In genomic region chr15:101167791-101168462, GRCh38 we compare ENCODE assay signal across 1 cellular context.
TF ChIP-seq lines count a peak whose summit lies in the region.

No MANE protein-coding gene starts in this region.

TF ChIP-seq in K562, 482 proteins besides CTCF, POLR2A, EP300 and RAD21 (continued from another document and continues in another):
- TF ChIP-seq, protein P1, sequence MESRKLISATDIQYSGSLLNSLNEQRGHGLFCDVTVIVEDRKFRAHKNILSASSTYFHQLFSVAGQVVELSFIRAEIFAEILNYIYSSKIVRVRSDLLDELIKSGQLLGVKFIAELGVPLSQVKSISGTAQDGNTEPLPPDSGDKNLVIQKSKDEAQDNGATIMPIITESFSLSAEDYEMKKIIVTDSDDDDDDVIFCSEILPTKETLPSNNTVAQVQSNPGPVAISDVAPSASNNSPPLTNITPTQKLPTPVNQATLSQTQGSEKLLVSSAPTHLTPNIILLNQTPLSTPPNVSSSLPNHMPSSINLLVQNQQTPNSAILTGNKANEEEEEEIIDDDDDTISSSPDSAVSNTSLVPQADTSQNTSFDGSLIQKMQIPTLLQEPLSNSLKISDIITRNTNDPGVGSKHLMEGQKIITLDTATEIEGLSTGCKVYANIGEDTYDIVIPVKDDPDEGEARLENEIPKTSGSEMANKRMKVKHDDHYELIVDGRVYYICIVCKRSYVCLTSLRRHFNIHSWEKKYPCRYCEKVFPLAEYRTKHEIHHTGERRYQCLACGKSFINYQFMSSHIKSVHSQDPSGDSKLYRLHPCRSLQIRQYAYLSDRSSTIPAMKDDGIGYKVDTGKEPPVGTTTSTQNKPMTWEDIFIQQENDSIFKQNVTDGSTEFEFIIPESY (CRISPR knock-in tag; IDR thresholded peaks at IDR 0.05), result 0 out of 2 replicates have a peak, but pooled peaks have one; percentile 23
- TF ChIP-seq JUNB (CRISPR knock-in tag; conservative IDR thresholded peaks at IDR 0.05) (peak; percentile 74; the same call in 1 of the 2 replicates), ETV6 (IDR thresholded peaks at IDR 0.05; ENCODE audit: borderline replicate concordance in 1 of 2, low read depth in 2 of 2, low read length in 1 of 2) (0 out of 4 replicates have a peak, but pooled peaks of 1 of the 2 experiments have one; percentile 51), ETV6 (CRISPR knock-in tag; IDR thresholded peaks at IDR 0.05; ENCODE audit: borderline replicate concordance) (no peak), TEAD4 (IDR thresholded peaks at IDR 0.05; ENCODE audit: low read length) (peak; percentile 87), TEAD4 (CRISPR knock-in tag; IDR thresholded peaks at IDR 0.05; ENCODE audit: borderline replicate concordance) (no peak), HNRNPUL1 (IDR thresholded peaks at IDR 0.05; ENCODE audit: low read length) (no peak), CREM (IDR thresholded peaks at IDR 0.05; ENCODE audit: low read depth) (peak; percentile 70), ZNF830 (CRISPR knock-in tag; IDR thresholded peaks at IDR 0.05) (no peak), LCOR (CRISPR knock-in tag; IDR thresholded peaks at IDR 0.05) (peak; percentile 95; the same call in 1 of the 2 replicates), GTF2A2 (tag; IDR thresholded peaks at IDR 0.05) (no peak), NBN (IDR thresholded peaks at IDR 0.05; ENCODE audit: low read depth) (peak; percentile 90), SOX6 (IDR thresholded peaks at IDR 0.05) (peak; percentile 81), TCF3 (CRISPR knock-in tag; IDR thresholded peaks at IDR 0.05) (peak; percentile 85), ADNP (tag; IDR thresholded peaks at IDR 0.05) (0 out of 2 replicates have a peak, but pooled peaks have one; percentile 30), CXXC5 (CRISPR knock-in tag; IDR thresholded peaks at IDR 0.05) (peak; percentile 46; the same call in 1 of the 2 replicates), PTBP1 (IDR thresholded peaks at IDR 0.05; ENCODE audit: low read depth, low read length) (no peak), THRA (IDR thresholded peaks at IDR 0.05) (no peak), CBFA2T2 (conservative IDR thresholded peaks at IDR 0.05) (peak; percentile 93), ZNF79 (CRISPR knock-in tag; IDR thresholded peaks at IDR 0.05; ENCODE audit: low read depth) (no peak), GABPA (tag; conservative IDR thresholded peaks at IDR 0.05; ENCODE audit: low read depth) (peak; percentile 65), POLR2H (tag; IDR thresholded peaks at IDR 0.05; ENCODE audit: low read depth) (peak; percentile 78), MITF (IDR thresholded peaks at IDR 0.05) (peak; percentile 91), PYGO2 (tag; IDR thresholded peaks at IDR 0.05) (no peak), GATAD2B (IDR thresholded peaks at IDR 0.05; ENCODE audit: borderline replicate concordance) (0 out of 2 replicates have a peak, but pooled peaks have one; percentile 5), CBX3 (IDR thresholded peaks at IDR 0.05; ENCODE audit: borderline replicate concordance in 1 of 2, low read length in 2 of 2) (peak in 1 of 2 experiments; percentile 65; a peak in 1 of 3 replicates), ZBTB40 (IDR thresholded peaks at IDR 0.05) (peak; percentile 62), ZBTB40 (CRISPR knock-in tag; IDR thresholded peaks at IDR 0.05) (no peak), GATA2 (CRISPR knock-in tag; IDR thresholded peaks at IDR 0.05) (peak; percentile 79; the same call in 1 of the 2 replicates)
- TF ChIP-seq, protein P2, sequence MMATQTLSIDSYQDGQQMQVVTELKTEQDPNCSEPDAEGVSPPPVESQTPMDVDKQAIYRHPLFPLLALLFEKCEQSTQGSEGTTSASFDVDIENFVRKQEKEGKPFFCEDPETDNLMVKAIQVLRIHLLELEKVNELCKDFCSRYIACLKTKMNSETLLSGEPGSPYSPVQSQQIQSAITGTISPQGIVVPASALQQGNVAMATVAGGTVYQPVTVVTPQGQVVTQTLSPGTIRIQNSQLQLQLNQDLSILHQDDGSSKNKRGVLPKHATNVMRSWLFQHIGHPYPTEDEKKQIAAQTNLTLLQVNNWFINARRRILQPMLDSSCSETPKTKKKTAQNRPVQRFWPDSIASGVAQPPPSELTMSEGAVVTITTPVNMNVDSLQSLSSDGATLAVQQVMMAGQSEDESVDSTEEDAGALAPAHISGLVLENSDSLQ (IDR thresholded peaks at IDR 0.05), result peak; percentile 87
- TF ChIP-seq, protein P3, sequence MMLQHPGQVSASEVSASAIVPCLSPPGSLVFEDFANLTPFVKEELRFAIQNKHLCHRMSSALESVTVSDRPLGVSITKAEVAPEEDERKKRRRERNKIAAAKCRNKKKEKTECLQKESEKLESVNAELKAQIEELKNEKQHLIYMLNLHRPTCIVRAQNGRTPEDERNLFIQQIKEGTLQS (IDR thresholded peaks at IDR 0.05), result peak; percentile 94
- TF ChIP-seq, protein P3 (CRISPR knock-in tag; conservative IDR thresholded peaks at IDR 0.05), result no peak; the same call in 1 of the 2 replicates
- TF ChIP-seq, protein P4, sequence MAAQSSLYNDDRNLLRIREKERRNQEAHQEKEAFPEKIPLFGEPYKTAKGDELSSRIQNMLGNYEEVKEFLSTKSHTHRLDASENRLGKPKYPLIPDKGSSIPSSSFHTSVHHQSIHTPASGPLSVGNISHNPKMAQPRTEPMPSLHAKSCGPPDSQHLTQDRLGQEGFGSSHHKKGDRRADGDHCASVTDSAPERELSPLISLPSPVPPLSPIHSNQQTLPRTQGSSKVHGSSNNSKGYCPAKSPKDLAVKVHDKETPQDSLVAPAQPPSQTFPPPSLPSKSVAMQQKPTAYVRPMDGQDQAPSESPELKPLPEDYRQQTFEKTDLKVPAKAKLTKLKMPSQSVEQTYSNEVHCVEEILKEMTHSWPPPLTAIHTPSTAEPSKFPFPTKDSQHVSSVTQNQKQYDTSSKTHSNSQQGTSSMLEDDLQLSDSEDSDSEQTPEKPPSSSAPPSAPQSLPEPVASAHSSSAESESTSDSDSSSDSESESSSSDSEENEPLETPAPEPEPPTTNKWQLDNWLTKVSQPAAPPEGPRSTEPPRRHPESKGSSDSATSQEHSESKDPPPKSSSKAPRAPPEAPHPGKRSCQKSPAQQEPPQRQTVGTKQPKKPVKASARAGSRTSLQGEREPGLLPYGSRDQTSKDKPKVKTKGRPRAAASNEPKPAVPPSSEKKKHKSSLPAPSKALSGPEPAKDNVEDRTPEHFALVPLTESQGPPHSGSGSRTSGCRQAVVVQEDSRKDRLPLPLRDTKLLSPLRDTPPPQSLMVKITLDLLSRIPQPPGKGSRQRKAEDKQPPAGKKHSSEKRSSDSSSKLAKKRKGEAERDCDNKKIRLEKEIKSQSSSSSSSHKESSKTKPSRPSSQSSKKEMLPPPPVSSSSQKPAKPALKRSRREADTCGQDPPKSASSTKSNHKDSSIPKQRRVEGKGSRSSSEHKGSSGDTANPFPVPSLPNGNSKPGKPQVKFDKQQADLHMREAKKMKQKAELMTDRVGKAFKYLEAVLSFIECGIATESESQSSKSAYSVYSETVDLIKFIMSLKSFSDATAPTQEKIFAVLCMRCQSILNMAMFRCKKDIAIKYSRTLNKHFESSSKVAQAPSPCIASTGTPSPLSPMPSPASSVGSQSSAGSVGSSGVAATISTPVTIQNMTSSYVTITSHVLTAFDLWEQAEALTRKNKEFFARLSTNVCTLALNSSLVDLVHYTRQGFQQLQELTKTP (IDR thresholded peaks at IDR 0.05; ENCODE audit: low read depth in 1 of 2, partially characterized antibody in 2 of 2), result no peak
- TF ChIP-seq, protein P5, sequence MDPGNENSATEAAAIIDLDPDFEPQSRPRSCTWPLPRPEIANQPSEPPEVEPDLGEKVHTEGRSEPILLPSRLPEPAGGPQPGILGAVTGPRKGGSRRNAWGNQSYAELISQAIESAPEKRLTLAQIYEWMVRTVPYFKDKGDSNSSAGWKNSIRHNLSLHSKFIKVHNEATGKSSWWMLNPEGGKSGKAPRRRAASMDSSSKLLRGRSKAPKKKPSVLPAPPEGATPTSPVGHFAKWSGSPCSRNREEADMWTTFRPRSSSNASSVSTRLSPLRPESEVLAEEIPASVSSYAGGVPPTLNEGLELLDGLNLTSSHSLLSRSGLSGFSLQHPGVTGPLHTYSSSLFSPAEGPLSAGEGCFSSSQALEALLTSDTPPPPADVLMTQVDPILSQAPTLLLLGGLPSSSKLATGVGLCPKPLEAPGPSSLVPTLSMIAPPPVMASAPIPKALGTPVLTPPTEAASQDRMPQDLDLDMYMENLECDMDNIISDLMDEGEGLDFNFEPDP (CRISPR knock-in tag; IDR thresholded peaks at IDR 0.05), result no peak
- TF ChIP-seq, protein P6, sequence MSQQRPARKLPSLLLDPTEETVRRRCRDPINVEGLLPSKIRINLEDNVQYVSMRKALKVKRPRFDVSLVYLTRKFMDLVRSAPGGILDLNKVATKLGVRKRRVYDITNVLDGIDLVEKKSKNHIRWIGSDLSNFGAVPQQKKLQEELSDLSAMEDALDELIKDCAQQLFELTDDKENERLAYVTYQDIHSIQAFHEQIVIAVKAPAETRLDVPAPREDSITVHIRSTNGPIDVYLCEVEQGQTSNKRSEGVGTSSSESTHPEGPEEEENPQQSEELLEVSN (IDR thresholded peaks at IDR 0.05; ENCODE audit: borderline replicate concordance in 1 of 2, extremely low read depth in 1 of 2, insufficient read depth in 1 of 2, insufficient read length in 1 of 2, low read depth in 1 of 2, low read length in 1 of 2, poor library complexity in 1 of 2, severe bottlenecking in 1 of 2), result no peak
